ENCODE assay signal across 1 cellular context in genomic region chr9:37798677-37799076, GRCh38.
TF ChIP-seq lines count a peak whose summit lies in the region.

No MANE protein-coding gene starts in this region.

TF ChIP-seq in GM12878, 131 proteins besides CTCF, POLR2A, EP300 and RAD21:
- TF ChIP-seq NFYA (IDR thresholded peaks at IDR 0.05; ENCODE audit: borderline replicate concordance, low read depth, low read length) = no peak
- TF ChIP-seq TAF1 (IDR thresholded peaks at IDR 0.05; ENCODE audit: borderline replicate concordance, low read depth, low read length) = no peak
- TF ChIP-seq CEBPB (IDR thresholded peaks at IDR 0.05; ENCODE audit: borderline replicate concordance in 1 of 2, low read depth in 2 of 2, low read length in 2 of 2) = peak in 1 of 2 experiments; percentile 25; a peak in 1 of 4 replicates
